27 cellular contexts compared by ENCODE assay signal in genomic region chr2:171889808-171890207, GRCh38. TPM values are rescaled to one million over a fixed set of nuclear protein-coding genes. Genes with fewer than 3 reads are reported as not detected.
DNase-seq lines count a peak whose midpoint lies in the region; ATAC-seq, FAIRE-seq and TF ChIP-seq lines count a peak whose summit lies in the region.
"Had no signal": no experiment of that assay in that cellular context is flagged by ENCODE, and none has a peak within 500 bp of the region (broad histone marks: within the 10 kb centered on the region; RNA-seq: fewer than 3 reads in every experiment).

No MANE protein-coding gene starts in this region.

- H3K9me3 ChIP-seq in Loucy (ENCODE audit: insufficient read depth, low read depth, low read length): no peaks in the 10 kb centered on the region
- no peaks in the 10 kb centered on the region for H3K9me3 ChIP-seq in GM12878 (replicated peaks; ENCODE audit: control insufficient read depth, insufficient read depth, low read length)
- H3K9me3 ChIP-seq: BE2C, Peyer's patch, SK-N-SH had no signal

- H3K27ac ChIP-seq in GM12878 (ENCODE audit: control insufficient read depth, insufficient read depth) (no peak overlapping the region), coronary artery (no peak overlapping the region)
- H3K27ac ChIP-seq: 22Rv1, Peyer's patch had no signal

- in situ Hi-C loops in GM12878 (cut with MboI): no loop called here

- POLR2A ChIA-PET in GM12878 (lab: Charles Lee): interaction anchor here (0.6 kb wide), 1 partner anchor 55 kb away, joined by 3 read pairs; no protein-coding TSS in a partner anchor

- H3K4me1 ChIP-seq in Loucy (ENCODE audit: insufficient read depth, low read length, poor library complexity, severe bottlenecking) (peaks cover 36% of the 10 kb centered on the region), GM12878 (ENCODE audit: control insufficient read depth, insufficient read depth, low read length) (no peaks in the 10 kb centered on the region)
- H3K4me1 ChIP-seq: BE2C had no signal

- TF ChIP-seq CTCF in Loucy (conservative IDR thresholded peaks at IDR 0.05; ENCODE audit: low read length) (no peak), GM12878 (IDR thresholded peaks at IDR 0.05 in 2 of 3, conservative IDR thresholded peaks at IDR 0.05 in 1 of 3; ENCODE audit: control insufficient read depth in 2 of 3, extremely low read depth in 1 of 3, insufficient read depth in 1 of 3, low read depth in 3 of 3, low read length in 3 of 3) (no peak), coronary artery (IDR thresholded peaks at IDR 0.05) (no peak)

- H3K9ac ChIP-seq in Loucy (ENCODE audit: low read depth, low read length, poor library complexity, severe bottlenecking): no peak overlapping the region
- no peak overlapping the region for H3K9ac ChIP-seq in GM12878 (ENCODE audit: control insufficient read depth, insufficient read depth, low read length)
- H3K9ac ChIP-seq: SK-N-SH had no signal

- TF ChIP-seq RAD21 in GM12878 (IDR thresholded peaks at IDR 0.05; ENCODE audit: insufficient read depth, low read depth, low read length): no peak

- H3K79me2 ChIP-seq in Loucy (ENCODE audit: insufficient read depth, low read length): peaks cover 33% of the 10 kb centered on the region
- peaks cover 44% of the 10 kb centered on the region for H3K79me2 ChIP-seq in GM12878 (ENCODE audit: control insufficient read depth, insufficient read depth, low read length)

- no peak for TF ChIP-seq EP300 in GM12878 (IDR thresholded peaks at IDR 0.05; ENCODE audit: borderline replicate concordance in 1 of 2, control insufficient read depth in 1 of 2, low read depth in 2 of 2, low read length in 2 of 2)

- H3K36me3 ChIP-seq in Loucy (ENCODE audit: insufficient read depth, low read length) (no peaks in the 10 kb centered on the region), GM12878 (ENCODE audit: control insufficient read depth in 2 of 2, insufficient read depth in 2 of 2, low read length in 1 of 2) (peaks cover 0 to 6% of the 10 kb centered on the region in 2 experiments; a peak in 1 of 4 replicates)
- H3K36me3 ChIP-seq: BE2C, Peyer's patch had no signal

- no peak for FAIRE-seq in GM12878 (lab: Jason Lieb, UNC)
- FAIRE-seq: GM19239 had no signal

- 96% methylated on average over 1 of the region's 1 CpG for WGBS in GM12878 (ENCODE audit: insufficient coverage, insufficient replicate concordance, low lambda C conversion rate, missing lambda C conversion rate)

- TSS peak; percentile 10 for BruUV-seq in GM12878 (replicated peaks; lab: Mats Ljungman, UMichigan)

- DNase-seq in NCI-H2029 treated with DMSO at 0.1 percent for 48 hours (lab: John Stamatoyannopoulos, UW) (peak; percentile 7), NCI-H2029 (lab: John Stamatoyannopoulos, UW) (no peak), GM12878 (ENCODE audit: low read depth, low spot score) (no peak), coronary artery (ENCODE audit: low spot score) (no peak)
- DNase-seq: ACHN; BE2C; Calu3; CD8-positive, alpha-beta memory T cell; DMS153; MM.1S; NCI-H1048; NCI-H1417; NCI-H1694; NCI-H2081 treated with DMSO at 0.1 percent for 48 hours; NCI-H2171 treated with DMSO at 0.1 percent for 48 hours; NCI-H345; NCI-H510A treated with DMSO at 0.1 percent for 48 hours; Peyer's patch; SIG-M5; SK-N-SH; SW 1271 had no signal

- no peak overlapping the region for H2AFZ ChIP-seq in Loucy (ENCODE audit: low read length)
- no peak overlapping the region for H2AFZ ChIP-seq in GM12878 (ENCODE audit: control insufficient read depth, low read depth, low read length)

- H3K9me2 ChIP-seq in Loucy (replicated peaks; ENCODE audit: low read depth, low read length): no peaks in the 10 kb centered on the region
- H3K9me2 ChIP-seq: SK-N-SH had no signal

- RAD21 ChIA-PET in GM12878 (lab: Charles Lee; ENCODE audit: unreplicated experiment): no interaction called here

- intact Hi-C loops in GM12878 (cut with micrococcal nuclease; ENCODE audit: unreplicated experiment): loop anchor here (5.0 kb wide), 1 partner anchor 37 kb away; no protein-coding TSS in a partner anchor

- SMC1A ChIA-PET in GM12878 (lab: Charles Lee; ENCODE audit: uncharacterized antibody, unreplicated experiment): interaction anchor here (1.0 to 2.2 kb wide), 2 partner anchors 11 to 13 kb away, joined by 3 to 6 read pairs; no protein-coding TSS in a partner anchor

- H3K27me3 ChIP-seq in Loucy (ENCODE audit: insufficient read depth, low read length, poor library complexity, severe bottlenecking) (no peaks in the 10 kb centered on the region), GM12878 (replicated peaks in 1 of 2; ENCODE audit: control insufficient read depth in 2 of 2, insufficient read depth in 2 of 2, low read length in 1 of 2) (no peaks in the 10 kb centered on the region)
- H3K27me3 ChIP-seq: BE2C, Peyer's patch had no signal

- H3K4me3 ChIP-seq in Loucy (ENCODE audit: low read length, poor library complexity, severe bottlenecking) (peak overlapping the region; percentile 10), GM12878 (no peak overlapping the region), coronary artery (no peak overlapping the region)
- H3K4me3 ChIP-seq: Peyer's patch had no signal

- H3F3A ChIP-seq in Loucy (ENCODE audit: low read depth): no peaks in the 10 kb centered on the region

- CTCF ChIA-PET in GM12878 (lab: Yijun Ruan, JAX): interaction anchor here (0.7 to 1.2 kb wide), 2 partner anchors 215 to 231 kb away, joined by 3 read pairs; no protein-coding TSS in a partner anchor

- TF ChIP-seq POLR2A in GM12878 (IDR thresholded peaks at IDR 0.05; ENCODE audit: low read depth, low read length): no peak

- H4K20me1 ChIP-seq in Loucy (ENCODE audit: insufficient read depth, low read length, poor library complexity, severe bottlenecking) (no peaks in the 10 kb centered on the region), GM12878 (ENCODE audit: control insufficient read depth, insufficient read depth) (no peaks in the 10 kb centered on the region)

- H3K4me2 ChIP-seq in Loucy (ENCODE audit: low read depth, low read length, poor library complexity, severe bottlenecking): peak overlapping the region; percentile 29
- peak overlapping the region; percentile 33; the same call in 1 of the 2 replicates for H3K4me2 ChIP-seq in GM12878 (ENCODE audit: control insufficient read depth, insufficient read depth)
- H3K4me2 ChIP-seq: SK-N-SH had no signal

- ATAC-seq in GM12878 (no peak), GM18870 (IDR thresholded peaks at IDR 0.05; ENCODE audit: unreplicated experiment) (no peak), HG02870 (IDR thresholded peaks at IDR 0.05; ENCODE audit: unreplicated experiment) (no peak)
- ATAC-seq: HCT116 had no signal

TF ChIP-seq in GM12878, 131 proteins besides CTCF, POLR2A, EP300 and RAD21 (continues in another document):
- TF ChIP-seq STAT3 (IDR thresholded peaks at IDR 0.05; ENCODE audit: low read depth, low read length): no peak

RNA-seq across cellular contexts. Expression of gene SLC25A12, which starts 4.2 kb away (rescaled TPM):
- 117 and 127 TPM in 2 replicates for total RNA-seq in GM12878 (2013; cell fraction: nucleolus; rRNA removed)
- 33.4 and 37.9 TPM in 2 replicates for total RNA-seq in GM12878 (2014; rRNA removed)
- 34.7 and 35.6 TPM in 2 replicates for total RNA-seq in GM12878 (2014; rRNA removed; fragmentation: Illumina TruSeq; extraction: Trizol)
- total RNA-seq in GM12878 (2021): 28.1 and 31.0 TPM in 2 replicates
- polyA plus RNA-seq in GM12878 (2011; ENCODE audit: low read depth): 11.9 TPM
- 50.0 and 54.9 TPM in 2 replicates for polyA plus RNA-seq in GM12878 (2011; rRNA removed)
- polyA plus RNA-seq in GM12878 (2011; cell fraction: cytosol; rRNA removed): 27.3 and 27.8 TPM in 2 replicates
- 63.8 and 64.5 TPM in 2 replicates for polyA plus RNA-seq in GM12878 (2011; cell fraction: nucleus; rRNA removed)
- polyA plus RNA-seq in GM12878 (2012): 11.9 and 15.6 TPM in 2 replicates
- polyA plus RNA-seq in GM12878 (2014; fragmentation: Illumina TruSeq; extraction: Trizol): 36.4 and 41.5 TPM in 2 replicates
- 10 to 100 TPM; 20.9 to 27.4 TPM for polyA plus RNA-seq in GM12878 (2014; fragmentation: Nextera tagmentation; extraction: Ambion mirVana)
- polyA plus RNA-seq in GM12878 (2014; rRNA removed): 28.7 and 34.4 TPM in 2 replicates
- 10 to 100 TPM; 31.1 to 32.5 TPM for polyA plus RNA-seq in GM12878 (2016; fragmentation: Nextera tagmentation; extraction: Ambion mirVana)
- 42.8 and 47.3 TPM in 2 replicates for polyA minus RNA-seq in GM12878 (2011; rRNA and poly(A)+ RNA removed)
- 11.1 and 12.5 TPM in 2 replicates for polyA minus RNA-seq in GM12878 (2011; cell fraction: cytosol; rRNA and poly(A)+ RNA removed)
- 29.5 and 47.4 TPM in 2 replicates for polyA minus RNA-seq in GM12878 (2011; cell fraction: nucleus; rRNA and poly(A)+ RNA removed)

RNA-seq across cellular contexts. Expression of gene HAT1, which starts 32.5 kb away (rescaled TPM):
- total RNA-seq in GM12878 (2013; cell fraction: nucleolus; rRNA removed): 30.5 and 32.1 TPM in 2 replicates
- total RNA-seq in GM12878 (2014; rRNA removed): 60.0 and 72.8 TPM in 2 replicates
- total RNA-seq in GM12878 (2014; rRNA removed; fragmentation: Illumina TruSeq; extraction: Trizol): 89.9 and 93.9 TPM in 2 replicates
- total RNA-seq in GM12878 (2021): 65.2 and 66.9 TPM in 2 replicates
- 47.9 TPM for polyA plus RNA-seq in GM12878 (2011; ENCODE audit: low read depth)
- 125 and 202 TPM in 2 replicates for polyA plus RNA-seq in GM12878 (2011; rRNA removed)
- polyA plus RNA-seq in GM12878 (2011; cell fraction: cytosol; rRNA removed): 38.5 and 43.9 TPM in 2 replicates
- 24.9 and 38.8 TPM in 2 replicates for polyA plus RNA-seq in GM12878 (2011; cell fraction: nucleus; rRNA removed)
- polyA plus RNA-seq in GM12878 (2012): 48.9 and 54.1 TPM in 2 replicates
- polyA plus RNA-seq in GM12878 (2014; fragmentation: Illumina TruSeq; extraction: Trizol): 135 and 167 TPM in 2 replicates
- polyA plus RNA-seq in GM12878 (2014; fragmentation: Nextera tagmentation; extraction: Ambion mirVana): 100 to 1,000 TPM; 177 to 190 TPM
- polyA plus RNA-seq in GM12878 (2014; rRNA removed): 76.9 and 98.5 TPM in 2 replicates
- polyA plus RNA-seq in GM12878 (2016; fragmentation: Nextera tagmentation; extraction: Ambion mirVana): 100 to 1,000 TPM; 201 to 225 TPM
- polyA minus RNA-seq in GM12878 (2011; rRNA and poly(A)+ RNA removed): 35.4 and 51.4 TPM in 2 replicates
- polyA minus RNA-seq in GM12878 (2011; cell fraction: cytosol; rRNA and poly(A)+ RNA removed): 15.6 and 19.6 TPM in 2 replicates
- polyA minus RNA-seq in GM12878 (2011; cell fraction: nucleus; rRNA and poly(A)+ RNA removed): 13.1 and 25.2 TPM in 2 replicates
